12 cellular contexts compared by ENCODE assay signal in the genomic region with DNA sequence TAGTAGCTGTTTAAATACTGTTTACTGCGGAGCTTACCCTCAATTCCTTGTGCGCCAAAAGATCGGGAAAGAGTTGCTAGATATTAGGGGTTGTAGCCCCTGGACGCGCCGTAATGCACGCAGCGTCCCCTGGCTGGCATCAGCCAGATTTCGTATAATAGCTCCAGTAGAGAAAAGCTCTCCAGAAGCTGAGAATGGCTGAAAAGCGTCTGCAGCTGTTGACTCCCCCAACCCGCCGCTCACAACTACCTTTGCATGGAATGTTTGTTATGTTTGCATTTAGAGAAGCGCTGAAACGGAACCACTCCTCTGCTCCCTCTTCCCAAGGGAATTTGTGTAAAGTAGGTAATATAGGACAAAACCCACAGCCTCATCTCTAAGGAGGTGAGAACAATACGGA. TPM values are rescaled to one million over a fixed set of nuclear protein-coding genes. Genes with fewer than 3 reads are reported as not detected.
DNase-seq lines count a peak whose midpoint lies in the region; ATAC-seq and TF ChIP-seq lines count a peak whose summit lies in the region.
"Had no signal": no experiment of that assay in that cellular context is flagged by ENCODE, and none has a peak within 500 bp of the region (broad histone marks: within the 10 kb centered on the region; RNA-seq: fewer than 3 reads in every experiment).

No MANE protein-coding gene starts in this region.

- no peaks in the 10 kb centered on the region for H3K36me3 ChIP-seq in CD4-positive, alpha-beta memory T cell (ENCODE audit: insufficient read depth, low read length)
- no peaks in the 10 kb centered on the region for H3K36me3 ChIP-seq in mesenchymal stem cell (ENCODE audit: control insufficient read depth in 1 of 2, insufficient read depth in 2 of 2, low read depth in 1 of 2, low read length in 2 of 2)

- peaks cover 65% of the 10 kb centered on the region for H3K4me1 ChIP-seq in CD4-positive, alpha-beta memory T cell (ENCODE audit: insufficient read depth, low read length)
- peaks cover 7% of the 10 kb centered on the region for H3K4me1 ChIP-seq in mesenchymal stem cell (ENCODE audit: control insufficient read depth, insufficient read depth, low read depth, low read length)

- H2BK12ac ChIP-seq in mesenchymal stem cell (ENCODE audit: low read length in 2 of 2), result no peak overlapping the region

- peak overlapping the region; percentile 53 for H3K4me2 ChIP-seq in mesenchymal stem cell (ENCODE audit: low read length, poor library complexity, severe bottlenecking)

- no peak overlapping the region for H3K23ac ChIP-seq in mesenchymal stem cell (ENCODE audit: low read length in 2 of 2)

- H3K27me3 ChIP-seq in CD4-positive, alpha-beta memory T cell (ENCODE audit: insufficient read depth, low read length), result no peaks in the 10 kb centered on the region
- H3K27me3 ChIP-seq in HL-60 (ENCODE audit: insufficient read depth, poor library complexity, severe bottlenecking) (no peaks in the 10 kb centered on the region), mesenchymal stem cell (ENCODE audit: control insufficient read depth in 1 of 2, insufficient read depth in 1 of 2, low read length in 2 of 2) (no peaks in the 10 kb centered on the region)

- 21% methylated on average over 8 of the region's 15 CpGs for WGBS in mesenchymal stem cell

- H2BK15ac ChIP-seq in mesenchymal stem cell (ENCODE audit: low read depth, poor library complexity, severe bottlenecking), result no peak overlapping the region

- no peak overlapping the region for H4K8ac ChIP-seq in mesenchymal stem cell (ENCODE audit: low read length)

- POLR2A ChIA-PET in CD4-positive, alpha-beta memory T cell (lab: Charles Lee; ENCODE audit: partially characterized antibody), result interaction anchor here (0.8 to 10.0 kb wide), 3 partner anchors 23 to 87 kb away, joined by 3 to 289 read pairs (median 71); no protein-coding TSS in a partner anchor

- H3K27me3 Mint-ChIP-seq in CD4-positive, alpha-beta memory T cell, result no peaks in the 10 kb centered on the region
- no peaks in the 10 kb centered on the region for H3K27me3 Mint-ChIP-seq in activated naive CD8-positive, alpha-beta T cell

- no peak overlapping the region for H3K18ac ChIP-seq in mesenchymal stem cell (ENCODE audit: low read depth in 1 of 2, low read length in 2 of 2)

- no peak overlapping the region for H2BK5ac ChIP-seq in mesenchymal stem cell (ENCODE audit: low read depth, low read length, poor library complexity, severe bottlenecking)

- no peak overlapping the region for H2AK5ac ChIP-seq in mesenchymal stem cell (ENCODE audit: low read length, severe bottlenecking)

- H3K4me3 Mint-ChIP-seq in CD4-positive, alpha-beta memory T cell, result peak overlapping the region in 5 of 8 donors; percentile 4 to 94 (median 24)
- H3K4me3 Mint-ChIP-seq in activated naive CD8-positive, alpha-beta T cell, result peak overlapping the region; percentile 52

- no peak for TF ChIP-seq CTCF in HL-60 (IDR thresholded peaks at IDR 0.05; ENCODE audit: insufficient read depth, low read length)

- peaks cover 32 to 67% (median 45%) of the 10 kb centered on the region in 4 donors for H3K4me1 Mint-ChIP-seq in CD4-positive, alpha-beta memory T cell
- H3K4me1 Mint-ChIP-seq in activated naive CD8-positive, alpha-beta T cell (ENCODE audit: low read depth), result peaks cover 57% of the 10 kb centered on the region

- H3K4me3 ChIP-seq in CD4-positive, alpha-beta memory T cell (ENCODE audit: low read length in 2 of 2), result no peak overlapping the region
- H3K4me3 ChIP-seq in HL-60 (replicated peaks; ENCODE audit: insufficient read depth, low read length), result no peak overlapping the region
- no peak overlapping the region for H3K4me3 ChIP-seq in mesenchymal stem cell (ENCODE audit: insufficient read depth in 1 of 2, low read depth in 1 of 2, low read length in 2 of 2)

- no peak overlapping the region for H2BK120ac ChIP-seq in mesenchymal stem cell (ENCODE audit: low read depth, low read length)

- H3K9me3 Mint-ChIP-seq in CD4-positive, alpha-beta memory T cell, result no peaks in the 10 kb centered on the region
- no peaks in the 10 kb centered on the region for H3K9me3 Mint-ChIP-seq in activated naive CD8-positive, alpha-beta T cell (ENCODE audit: low read depth)

- peaks cover 5% of the 10 kb centered on the region for H3K79me1 ChIP-seq in mesenchymal stem cell (replicated peaks; ENCODE audit: low read length, poor library complexity, severe bottlenecking)

- H3K9me3 ChIP-seq in CD4-positive, alpha-beta memory T cell (ENCODE audit: control insufficient read depth in 1 of 2, low read length in 2 of 2), result no peaks in the 10 kb centered on the region
- no peaks in the 10 kb centered on the region for H3K9me3 ChIP-seq in mesenchymal stem cell (ENCODE audit: control insufficient read depth, low read length)

- H3K36me3 Mint-ChIP-seq in CD4-positive, alpha-beta memory T cell, result peaks cover 0 to 38% of the 10 kb centered on the region in 2 donors
- peaks cover 4% of the 10 kb centered on the region for H3K36me3 Mint-ChIP-seq in activated naive CD8-positive, alpha-beta T cell

- no peak for DNase-seq in CD4-positive, alpha-beta memory T cell
- DNase-seq in HL-60 (ENCODE audit: low read depth in 1 of 2, low spot score in 1 of 2) (no peak), mesenchymal stem cell (no peak), GF-D8 (lab: John Stamatoyannopoulos, UW) (no peak)
- DNase-seq: activated effector memory CD4-positive, alpha-beta T cell treated with Interleukin-2 at 50 U/mL for 16 hours; DMS 273 treated with DMSO at 0.1 percent for 48 hours; NCI-H146 had no signal

- CTCF ChIA-PET in CD4-positive, alpha-beta memory T cell (lab: Charles Lee; ENCODE audit: partially characterized antibody), result interaction anchor here (1.2 kb wide), 1 partner anchor 9 kb away, joined by 3 read pairs; no protein-coding TSS in a partner anchor

- intact Hi-C loops in CD4-positive, alpha-beta memory T cell (cut with micrococcal nuclease), result loop anchor here (5.0 kb wide), 1 partner anchor 103 kb away; no protein-coding TSS in a partner anchor

- no peak overlapping the region for H3K14ac ChIP-seq in mesenchymal stem cell (ENCODE audit: low read length in 2 of 2)

- peak overlapping the region in 3 of 7 donors; percentile 68 to 94 (median 79) for H3K27ac Mint-ChIP-seq in CD4-positive, alpha-beta memory T cell
- peak overlapping the region; percentile 96 for H3K27ac Mint-ChIP-seq in activated naive CD8-positive, alpha-beta T cell

- ATAC-seq in HG03432 (IDR thresholded peaks at IDR 0.05; ENCODE audit: unreplicated experiment), result no peak
- no peak for ATAC-seq in GM21619 (IDR thresholded peaks at IDR 0.05; ENCODE audit: unreplicated experiment)
- no peak for ATAC-seq in HG03354 (IDR thresholded peaks at IDR 0.05; ENCODE audit: poor library complexity, severe bottlenecking, unreplicated experiment)

- no peak overlapping the region for H4K91ac ChIP-seq in mesenchymal stem cell (ENCODE audit: low read length)

- no peak overlapping the region for H3K27ac ChIP-seq in CD4-positive, alpha-beta memory T cell (ENCODE audit: low read depth, low read length)
- H3K27ac ChIP-seq in HL-60 (replicated peaks), result peak overlapping the region; percentile 46
- H3K27ac ChIP-seq in mesenchymal stem cell (ENCODE audit: low read length, poor library complexity, severe bottlenecking), result no peak overlapping the region
- H3K27ac ChIP-seq: VCaP had no signal

- H2AFZ ChIP-seq in mesenchymal stem cell (ENCODE audit: low read depth, low read length), result no peak overlapping the region

- H3K9ac ChIP-seq in mesenchymal stem cell (ENCODE audit: low read length), result no peak overlapping the region

- no peak overlapping the region for H3K4ac ChIP-seq in mesenchymal stem cell (ENCODE audit: low read depth in 1 of 2, low read length in 2 of 2)

RNA-seq across cellular contexts. Expression of a gene that starts 3.7 kb away (rescaled TPM):
- 100 to 1,000 TPM; 110 to 112 TPM for total RNA-seq in CD4-positive, alpha-beta memory T cell
- 10 to 100 TPM; 14.5 to 39.4 TPM for polyA plus RNA-seq in CD4-positive, alpha-beta memory T cell
- 9.6 TPM for polyA plus RNA-seq in mesenchymal stem cell (2013, experiment 1 of 2)
- polyA plus RNA-seq in mesenchymal stem cell (2013, experiment 2 of 2), result 9.6 TPM
